Comparison of ENCODE assay signal across 9 cellular contexts in genomic region chr1:179143332-179143731, GRCh38.
A peak's percentile ranks its signal among the peaks of the same experiment; 100 is the strongest.
DNase-seq lines count a peak whose midpoint lies in the region; ATAC-seq and TF ChIP-seq lines count a peak whose summit lies in the region.
"Had no signal": no experiment of that assay in that cellular context is flagged by ENCODE, and none has a peak within 500 bp of the region (broad histone marks: within the 10 kb centered on the region; RNA-seq: fewer than 3 reads in every experiment).

No MANE protein-coding gene starts in this region.

- ATAC-seq in right cardiac atrium = no peak
- ATAC-seq in activated T-helper 17 cell treated with anti-CD3 and anti-CD28 coated beads, Interleukin-2, amount 50 U/mL, for 72 hours (replicated peaks) = peak; percentile 61

- H3K9me3 ChIP-seq in left ventricle myocardium inferior (replicated peaks) (no peaks in the 10 kb centered on the region), right cardiac atrium (ENCODE audit: control insufficient read depth, low read length) (no peaks in the 10 kb centered on the region), uterus (no peaks in the 10 kb centered on the region), ovary (no peaks in the 10 kb centered on the region)

- H3K4me1 Mint-ChIP-seq in activated T-helper 17 cell treated with anti-CD3 and anti-CD28 coated beads, Interleukin-2, amount 50 U/mL, for 72 hours = peaks cover 16% of the 10 kb centered on the region

- H3K36me3 ChIP-seq in left ventricle myocardium inferior (no peaks in the 10 kb centered on the region), uterus (no peaks in the 10 kb centered on the region), ovary (no peaks in the 10 kb centered on the region)

- H3K27me3 Mint-ChIP-seq in activated T-helper 17 cell treated with anti-CD3 and anti-CD28 coated beads, Interleukin-2, amount 50 U/mL, for 72 hours = no peaks in the 10 kb centered on the region

- no peak for TF ChIP-seq POLR2A in uterus (IDR thresholded peaks at IDR 0.05)
- no peak for TF ChIP-seq POLR2A in ovary (IDR thresholded peaks at IDR 0.05)

- H3K4me1 ChIP-seq in left ventricle myocardium inferior (peaks cover 36% of the 10 kb centered on the region), right cardiac atrium (ENCODE audit: control insufficient read depth, insufficient read depth, low read length) (no peaks in the 10 kb centered on the region), uterus (no peaks in the 10 kb centered on the region), ovary (ENCODE audit: insufficient read depth) (no peaks in the 10 kb centered on the region)

- H3K9me3 Mint-ChIP-seq in activated T-helper 17 cell treated with anti-CD3 and anti-CD28 coated beads, Interleukin-2, amount 50 U/mL, for 72 hours = no peaks in the 10 kb centered on the region
- H3K9me3 Mint-ChIP-seq: natural killer cell had no signal

- peak overlapping the region; percentile 80 for H3K4me3 Mint-ChIP-seq in activated T-helper 17 cell treated with anti-CD3 and anti-CD28 coated beads, Interleukin-2, amount 50 U/mL, for 72 hours
- H3K4me3 Mint-ChIP-seq: natural killer cell had no signal

- peak overlapping the region; percentile 60 for H3K27ac Mint-ChIP-seq in activated T-helper 17 cell treated with anti-CD3 and anti-CD28 coated beads, Interleukin-2, amount 50 U/mL, for 72 hours

- H3K4me3 ChIP-seq in left ventricle myocardium inferior = no peak overlapping the region
- H3K4me3 ChIP-seq in right cardiac atrium (ENCODE audit: low read length) = no peak overlapping the region
- no peak overlapping the region for H3K4me3 ChIP-seq in uterus
- no peak overlapping the region for H3K4me3 ChIP-seq in ovary

- no peaks in the 10 kb centered on the region for H3K27me3 ChIP-seq in left ventricle myocardium inferior (ENCODE audit: low read depth)
- H3K27me3 ChIP-seq in right cardiac atrium (ENCODE audit: control insufficient read depth, insufficient read depth) = no peaks in the 10 kb centered on the region
- H3K27me3 ChIP-seq in uterus = no peaks in the 10 kb centered on the region
- no peaks in the 10 kb centered on the region for H3K27me3 ChIP-seq in ovary

- intact Hi-C loops in left ventricle myocardium inferior (cut with micrococcal nuclease) = no loop called here
- intact Hi-C loops in right cardiac atrium (cut with DNase I) = no loop called here
- intact Hi-C loops in uterus (cut with DNase I; ENCODE audit: low total_unique reads) = no loop called here
- intact Hi-C loops in ovary (cut with DNase I) = no loop called here

- TF ChIP-seq CTCF in left ventricle myocardium inferior (IDR thresholded peaks at IDR 0.05; ENCODE audit: borderline replicate concordance) (no peak), uterus (IDR thresholded peaks at IDR 0.05) (no peak), ovary (IDR thresholded peaks at IDR 0.05) (no peak)

- WGBS in right cardiac atrium = 78% methylated on average over 4 of the region's 4 CpGs
- 52 to 65% (median 57%) methylated on average over 4 of the region's 4 CpGs for WGBS in ovary, 3 donors

- H3K36me3 Mint-ChIP-seq in activated T-helper 17 cell treated with anti-CD3 and anti-CD28 coated beads, Interleukin-2, amount 50 U/mL, for 72 hours (ENCODE audit: low read depth) = no peaks in the 10 kb centered on the region
- H3K36me3 Mint-ChIP-seq: natural killer cell had no signal

- DNase-seq in left ventricle myocardium inferior (no peak), right cardiac atrium (no peak), iris pigment epithelial cell (ENCODE audit: low read depth) (peak; percentile 95), uterus (no peak), OCI-M2 (lab: John Stamatoyannopoulos, UW; ENCODE audit: unreplicated experiment) (no peak), ovary (no peak)
- no peak for DNase-seq in stimulated activated CD4-positive, alpha-beta T cell treated with anti-CD3 and anti-CD28 coated beads, Interleukin-12 subunit alpha, Interleukin-12 subunit beta, amount 100 ng/mL, for 4 hours
- DNase-seq: natural killer cell had no signal

- H3K27ac ChIP-seq in left ventricle myocardium inferior (replicated peaks) (peak overlapping the region; percentile 43), right cardiac atrium (ENCODE audit: low read length) (no peak overlapping the region), uterus (peak overlapping the region; percentile 70 to 76), ovary (no peak overlapping the region)

- no peak for TF ChIP-seq EP300 in ovary (IDR thresholded peaks at IDR 0.05)

Comparison
In these comparisons a context has a peak if more than half of its experiments do, and no peak if none do; other contexts are left out.
1. H3K27ac ChIP-seq: peak in left ventricle myocardium inferior (single experiment) and uterus (2 of 2); none in right cardiac atrium (single experiment) and ovary (0 of 2).